In the genomic region with DNA sequence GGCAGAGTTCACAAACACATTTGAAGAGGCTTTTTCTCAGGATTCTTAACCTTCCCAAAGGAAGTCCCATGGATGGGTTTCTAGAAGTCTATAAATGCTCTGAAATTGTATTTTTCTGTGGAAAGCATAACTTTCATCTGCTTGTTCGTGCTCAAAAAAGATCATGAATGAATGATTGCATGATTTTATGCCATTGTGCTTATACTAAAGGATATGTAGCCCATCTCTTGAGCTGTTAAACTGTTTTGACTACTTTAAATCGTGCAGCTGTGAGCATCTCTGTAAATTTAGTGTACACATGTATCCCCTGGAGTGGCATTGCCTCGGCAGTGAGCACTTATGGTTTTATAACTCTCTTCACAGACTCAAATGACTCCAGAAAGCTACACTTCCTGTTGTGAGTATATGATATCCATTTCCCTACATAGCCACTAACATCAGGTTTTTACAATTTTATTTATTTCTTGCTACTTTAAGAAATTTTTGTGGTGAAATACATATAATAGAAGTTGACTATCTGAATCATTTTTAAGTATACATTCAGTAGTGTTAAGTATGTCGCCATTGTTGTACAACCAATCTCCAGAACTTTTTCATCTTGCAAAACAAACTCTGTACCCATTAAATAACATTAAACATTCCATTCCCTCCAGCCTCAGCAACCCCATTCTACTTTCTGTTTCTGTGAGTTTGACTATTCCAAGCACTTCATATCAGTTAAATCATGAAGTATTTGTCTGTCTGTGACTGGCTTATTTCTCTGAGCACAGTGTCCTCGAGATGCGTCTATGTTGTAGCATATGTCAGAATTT, we compare ENCODE assay signal across 8 cellular contexts. TPM values are rescaled to one million over a fixed set of nuclear protein-coding genes. Genes with fewer than 3 reads are reported as not detected.
DNase-seq lines count a peak whose midpoint lies in the region; ATAC-seq and TF ChIP-seq lines count a peak whose summit lies in the region.

No MANE protein-coding gene starts in this region.

- TF ChIP-seq CTCF in NB4 (IDR thresholded peaks at IDR 0.05; ENCODE audit: low read depth, low read length) = no peak
- TF ChIP-seq CTCF in choroid plexus epithelial cell (conservative IDR thresholded peaks at IDR 0.05; ENCODE audit: low read depth, low read length) = no peak
- TF ChIP-seq CTCF in nephron (IDR thresholded peaks at IDR 0.05; ENCODE audit: unreplicated experiment in 3 of 3) = no peak

- H3K27ac Mint-ChIP-seq in CD4-positive, CD25-positive, alpha-beta regulatory T cell = peak overlapping the region; percentile 96 to 98 (median 98)
- H3K27ac Mint-ChIP-seq in nephron = peak overlapping the region; percentile 27 to 72 (median 29)

- DNase-seq in CD4-positive, CD25-positive, alpha-beta regulatory T cell = peak in 2 of 3 donors; percentile 47 to 72
- DNase-seq in NB4 (ENCODE audit: low read depth) (peak; percentile 39), choroid plexus epithelial cell (ENCODE audit: low read depth) (peak; percentile 85), cortex of kidney (lab: John Stamatoyannopoulos, UW) (no peak), NK-92 (lab: John Stamatoyannopoulos, UW; ENCODE audit: unreplicated experiment) (no peak)

- no peaks in the 10 kb centered on the region for H3K27me3 ChIP-seq in CD4-positive, CD25-positive, alpha-beta regulatory T cell (ENCODE audit: control insufficient read depth, insufficient read depth, low read length)

- TF ChIP-seq POLR2A in NB4 (IDR thresholded peaks at IDR 0.05; ENCODE audit: extremely low read depth, insufficient read length) = no peak

- H3K36me3 Mint-ChIP-seq in CD4-positive, CD25-positive, alpha-beta regulatory T cell = peaks cover 34% of the 10 kb centered on the region
- H3K36me3 Mint-ChIP-seq in nephron (ENCODE audit: low read depth) = peaks cover 45% of the 10 kb centered on the region

- peaks cover 22% of the 10 kb centered on the region for H3K36me3 ChIP-seq in CD4-positive, CD25-positive, alpha-beta regulatory T cell (ENCODE audit: control insufficient read depth, insufficient read depth, low read length)

- peak overlapping the region; percentile 100 for H3K27ac ChIP-seq in CD4-positive, CD25-positive, alpha-beta regulatory T cell (ENCODE audit: insufficient read depth, low read length, poor library complexity, severe bottlenecking)

- no peaks in the 10 kb centered on the region for H3K9me3 ChIP-seq in CD4-positive, CD25-positive, alpha-beta regulatory T cell (ENCODE audit: control insufficient read depth in 2 of 2, low read length in 2 of 2)

- peak overlapping the region; percentile 97 for H3K4me3 ChIP-seq in CD4-positive, CD25-positive, alpha-beta regulatory T cell (ENCODE audit: low read depth, low read length)
- H3K4me3 ChIP-seq in NB4 (ENCODE audit: low read depth, low read length) = peak overlapping the region; percentile 40
- H3K4me3 ChIP-seq in choroid plexus epithelial cell (ENCODE audit: low read depth, low read length) = peak overlapping the region; percentile 77

- peak in 1 of 2 donors; percentile 8 for ATAC-seq in CD4-positive, CD25-positive, alpha-beta regulatory T cell (ENCODE audit: low read depth in 2 of 2)
- ATAC-seq in GM18502 (IDR thresholded peaks at IDR 0.05; ENCODE audit: poor library complexity, unreplicated experiment) = no peak
- ATAC-seq in HG03196 (IDR thresholded peaks at IDR 0.05; ENCODE audit: unreplicated experiment) = no peak

- H3K4me1 Mint-ChIP-seq in CD4-positive, CD25-positive, alpha-beta regulatory T cell = peaks cover 32 to 84% (median 74%) of the 10 kb centered on the region in 4 donors
- H3K4me1 Mint-ChIP-seq in nephron = peaks cover 52% of the 10 kb centered on the region

- no peaks in the 10 kb centered on the region for H3K9me3 Mint-ChIP-seq in CD4-positive, CD25-positive, alpha-beta regulatory T cell
- H3K9me3 Mint-ChIP-seq in nephron = no peaks in the 10 kb centered on the region

- no peaks in the 10 kb centered on the region for H3K27me3 Mint-ChIP-seq in CD4-positive, CD25-positive, alpha-beta regulatory T cell
- H3K27me3 Mint-ChIP-seq in nephron (ENCODE audit: low read depth) = no peaks in the 10 kb centered on the region

- peaks cover 72% of the 10 kb centered on the region for H3K4me1 ChIP-seq in CD4-positive, CD25-positive, alpha-beta regulatory T cell (ENCODE audit: control insufficient read depth, insufficient read depth, low read length, poor library complexity, severe bottlenecking)

- H3K4me3 Mint-ChIP-seq in CD4-positive, CD25-positive, alpha-beta regulatory T cell = peak overlapping the region; percentile 90 to 97 (median 95)
- peak overlapping the region; percentile 37 to 60 (median 49) for H3K4me3 Mint-ChIP-seq in nephron

RNA-seq across cellular contexts. Expression of gene NEAT1, which starts 8.0 kb away (rescaled TPM):
- 890 TPM for total RNA-seq in CD4-positive, CD25-positive, alpha-beta regulatory T cell
- polyA plus RNA-seq in CD4-positive, CD25-positive, alpha-beta regulatory T cell = 1 to 10 TPM; 1.4 to 3.1 (median 1.9) TPM

RNA-seq across cellular contexts. Expression of gene FRMD8, which starts 44.2 kb away (rescaled TPM):
- 47.4 TPM for total RNA-seq in CD4-positive, CD25-positive, alpha-beta regulatory T cell
- polyA plus RNA-seq in CD4-positive, CD25-positive, alpha-beta regulatory T cell = 10 to 100 TPM; 48.7 to 55.1 (median 53.9) TPM

RNA-seq across cellular contexts. Expression of gene SLC25A45, which starts 48.2 kb away (rescaled TPM):
- 40.3 TPM for total RNA-seq in CD4-positive, CD25-positive, alpha-beta regulatory T cell
- polyA plus RNA-seq in CD4-positive, CD25-positive, alpha-beta regulatory T cell = 10 to 100 TPM; 11.1 to 16.9 (median 13.8) TPM

Comparison
In these comparisons a context has a peak if more than half of its experiments do, and no peak if none do; other contexts are left out.
1. DNase-seq: peak in CD4-positive, CD25-positive, alpha-beta regulatory T cell (2 of 3), NB4 (single experiment) and choroid plexus epithelial cell (single experiment); none in cortex of kidney (single experiment) and NK-92 (single experiment).
2. H3K4me3 ChIP-seq: peak in every context shown above with its lines; median percentile 97 in CD4-positive, CD25-positive, alpha-beta regulatory T cell; 77 in choroid plexus epithelial cell; 40 in NB4.